ENCODE assay signal across 14 cellular contexts in the genomic region with DNA sequence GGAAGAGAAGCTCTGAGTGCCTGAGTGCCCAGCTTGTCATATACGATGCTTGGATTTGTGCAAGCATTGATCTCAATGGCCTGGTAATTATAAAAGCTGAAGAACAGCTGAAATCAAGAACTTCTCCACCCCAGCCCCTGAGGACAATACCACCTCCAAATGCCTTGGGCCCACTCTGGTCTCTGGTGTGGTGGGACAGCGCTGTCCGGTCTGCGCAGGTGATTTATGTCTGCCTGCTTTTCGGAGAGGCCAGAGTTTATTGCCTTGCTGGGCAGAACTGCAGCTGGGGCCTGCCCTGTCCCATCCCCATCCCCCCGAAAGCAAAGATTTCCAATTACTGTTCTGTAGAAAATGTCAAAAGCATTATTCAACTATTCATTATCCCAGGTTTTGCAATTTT. TPM values are rescaled to one million over a fixed set of nuclear protein-coding genes. Genes with fewer than 3 reads are reported as not detected.
DNase-seq lines count a peak whose midpoint lies in the region; TF ChIP-seq lines count a peak whose summit lies in the region.
"Had no signal": no experiment of that assay in that cellular context is flagged by ENCODE, and none has a peak within 500 bp of the region (broad histone marks: within the 10 kb centered on the region; RNA-seq: fewer than 3 reads in every experiment).

No MANE protein-coding gene starts in this region.

- H3K4me3 ChIP-seq in dorsolateral prefrontal cortex, result peak overlapping the region in 34 of 59 donors; percentile 60 to 86 (median 75)

- H3K27me3 Mint-ChIP-seq in T-helper 2 cell treated with Interferon-gamma antibody and Interleukin-4, amounts not matched to agents 5 μg/mL and 100 μg/mL, for 36 hours (ENCODE audit: low read depth), result peaks cover 28% of the 10 kb centered on the region
- peaks cover 35% of the 10 kb centered on the region for H3K27me3 Mint-ChIP-seq in neural crest cell (ENCODE audit: low read depth)

- TF ChIP-seq CTCF in dorsolateral prefrontal cortex (IDR thresholded peaks at IDR 0.05 in 54 of 56, conservative IDR thresholded peaks at IDR 0.05 in 2 of 56; ENCODE audit: low read depth in 1 of 56, partially characterized antibody in 56 of 56) (no peak), neural crest cell (conservative IDR thresholded peaks at IDR 0.05) (no peak)

- H3K36me3 Mint-ChIP-seq in T-helper 2 cell treated with Interferon-gamma antibody and Interleukin-4, amounts not matched to agents 5 μg/mL and 100 μg/mL, for 36 hours (ENCODE audit: low read depth), result no peaks in the 10 kb centered on the region
- H3K36me3 Mint-ChIP-seq in neural crest cell (ENCODE audit: low read depth), result no peaks in the 10 kb centered on the region
- H3K36me3 Mint-ChIP-seq: activated naive CD4-positive, alpha-beta T cell treated with anti-CD3 and anti-CD28 coated beads, Interleukin-2, amount 50 U/mL, for 72 hours had no signal

- H3K27me3 ChIP-seq in dorsolateral prefrontal cortex, result no peaks in the 10 kb centered on the region

- CTCF ChIA-PET in HEK293T (lab: Yijun Ruan, JAX), result interaction anchor here (0.7 to 1.5 kb wide), 4 partner anchors 24 to 171 kb away, joined by 3 to 4 read pairs (median 4); no protein-coding TSS in a partner anchor

- H3K27ac Mint-ChIP-seq in T-helper 2 cell treated with Interferon-gamma antibody and Interleukin-4, amounts not matched to agents 5 μg/mL and 100 μg/mL, for 36 hours, result no peak overlapping the region
- no peak overlapping the region for H3K27ac Mint-ChIP-seq in neural crest cell (ENCODE audit: unreplicated experiment)
- H3K27ac Mint-ChIP-seq: activated naive CD4-positive, alpha-beta T cell treated with anti-CD3 and anti-CD28 coated beads, Interleukin-2, amount 50 U/mL, for 72 hours had no signal

- intact Hi-C loops in dorsolateral prefrontal cortex (cut with DNase I), result loop anchor here (1.0 to 5.0 kb wide), 3 partner anchors 57 to 171 kb away; no protein-coding TSS in a partner anchor

- H3K27ac ChIP-seq in dorsolateral prefrontal cortex, result peak overlapping the region in 29 of 59 donors; percentile 4 to 89 (median 78)

- no peaks in the 10 kb centered on the region for H3K9me3 Mint-ChIP-seq in T-helper 2 cell treated with Interferon-gamma antibody and Interleukin-4, amounts not matched to agents 5 μg/mL and 100 μg/mL, for 36 hours
- no peaks in the 10 kb centered on the region for H3K9me3 Mint-ChIP-seq in neural crest cell
- H3K9me3 Mint-ChIP-seq: activated naive CD4-positive, alpha-beta T cell treated with anti-CD3 and anti-CD28 coated beads, Interleukin-2, amount 50 U/mL, for 72 hours had no signal

- peaks cover 3% of the 10 kb centered on the region for H3K4me1 Mint-ChIP-seq in T-helper 2 cell treated with Interferon-gamma antibody and Interleukin-4, amounts not matched to agents 5 μg/mL and 100 μg/mL, for 36 hours (ENCODE audit: low read depth)
- peaks cover 5% of the 10 kb centered on the region for H3K4me1 Mint-ChIP-seq in neural crest cell

- H3K4me3 Mint-ChIP-seq in T-helper 2 cell treated with Interferon-gamma antibody and Interleukin-4, amounts not matched to agents 5 μg/mL and 100 μg/mL, for 36 hours, result peak overlapping the region; percentile 18
- H3K4me3 Mint-ChIP-seq in neural crest cell, result peak overlapping the region; percentile 94

- POLR2A ChIA-PET in HEK293T (lab: Yijun Ruan, JAX), result interaction anchor here (1.3 to 1.4 kb wide), 2 partner anchors 19 to 106 kb away, joined by 3 to 6 read pairs; a partner anchor contains a TSS

- DNase-seq in T-helper 2 cell treated with Interferon-gamma antibody and Interleukin-4, amounts not matched to agents 5 μg/mL and 100 μg/mL, for 36 hours (ENCODE audit: low spot score), result no peak
- DNase-seq in T-helper 2 cell (no peak), HEK293T (ENCODE audit: extremely low spot score) (no peak), dorsolateral prefrontal cortex (no peak), neural crest cell (ENCODE audit: low read depth, low spot score) (no peak), NCI-H1436 (lab: John Stamatoyannopoulos, UW) (no peak), NCI-H2171 treated with DMSO at 0.1 percent for 48 hours (lab: John Stamatoyannopoulos, UW) (no peak), DMS 273 (lab: John Stamatoyannopoulos, UW; ENCODE audit: unreplicated experiment) (no peak)
- DNase-seq: 8988T; foreskin melanocyte; NCI-H1105; small intestine; stimulated activated CD4-positive, alpha-beta T cell treated with anti-CD3 and anti-CD28 coated beads, Interleukin-4, amount 100 ng/mL, for 1 hour had no signal

TF ChIP-seq in HEK293T, 16 proteins besides CTCF, POLR2A, EP300 and RAD21:
- TF ChIP-seq ELF4 (IDR thresholded peaks at IDR 0.05) (no peak), NFRKB (IDR thresholded peaks at IDR 0.05) (no peak), CTBP1 (IDR thresholded peaks at IDR 0.05; ENCODE audit: borderline replicate concordance) (no peak), SP1 (IDR thresholded peaks at IDR 0.05) (no peak)
- TF ChIP-seq, protein P1, sequence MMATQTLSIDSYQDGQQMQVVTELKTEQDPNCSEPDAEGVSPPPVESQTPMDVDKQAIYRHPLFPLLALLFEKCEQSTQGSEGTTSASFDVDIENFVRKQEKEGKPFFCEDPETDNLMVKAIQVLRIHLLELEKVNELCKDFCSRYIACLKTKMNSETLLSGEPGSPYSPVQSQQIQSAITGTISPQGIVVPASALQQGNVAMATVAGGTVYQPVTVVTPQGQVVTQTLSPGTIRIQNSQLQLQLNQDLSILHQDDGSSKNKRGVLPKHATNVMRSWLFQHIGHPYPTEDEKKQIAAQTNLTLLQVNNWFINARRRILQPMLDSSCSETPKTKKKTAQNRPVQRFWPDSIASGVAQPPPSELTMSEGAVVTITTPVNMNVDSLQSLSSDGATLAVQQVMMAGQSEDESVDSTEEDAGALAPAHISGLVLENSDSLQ (IDR thresholded peaks at IDR 0.05), result peak; percentile 35; the same call in 1 of the 2 replicates

RNA-seq across cellular contexts. Expression of a gene that starts 1.1 kb away (rescaled TPM):
- 100 to 1,000 TPM in 74 of 120 experiments, 10 to 100 TPM in 46; 40.2 to 232 (median 105) TPM for total RNA-seq in dorsolateral prefrontal cortex
- 0.65 and 1.3 TPM in 2 replicates for total RNA-seq in neural crest cell

Comparison
In these comparisons a context has a peak if more than half of its experiments do, and no peak if none do; other contexts are left out.
1. RNA of a gene that starts 1.1 kb away (total RNA-seq): 40.2 to 232 TPM in dorsolateral prefrontal cortex; 0.65 to 1.3 TPM in neural crest cell; every median in the first group is over 10 times any median in the second.